ENCODE assay signal across 14 cellular contexts in genomic region chr3:63557912-63558311, GRCh38.
DNase-seq lines count a peak whose midpoint lies in the region; ATAC-seq and TF ChIP-seq lines count a peak whose summit lies in the region.
"Had no signal": no experiment of that assay in that cellular context is flagged by ENCODE, and none has a peak within 500 bp of the region (broad histone marks: within the 10 kb centered on the region; RNA-seq: fewer than 3 reads in every experiment).

No MANE protein-coding gene starts in this region.

- no peak for TF ChIP-seq CTCF in ascending aorta (IDR thresholded peaks at IDR 0.05)

- H3K36me3 ChIP-seq in ascending aorta, result no peaks in the 10 kb centered on the region
- H3K36me3 ChIP-seq in HAP-1 (replicated peaks), result no peaks in the 10 kb centered on the region
- H3K36me3 ChIP-seq: tibial nerve had no signal

- H3K27ac ChIP-seq in ascending aorta, result no peak overlapping the region
- H3K27ac ChIP-seq: parathyroid adenoma, tibial nerve had no signal

- in situ Hi-C loops in HAP-1 (cut with MboI; ENCODE audit: low sequenced_read_pairs), result no loop called here

- DNase-seq in SKM-1 treated with dmso at 0.1 percent for 144 hours (lab: John Stamatoyannopoulos, UW; ENCODE audit: unreplicated experiment), result peak; percentile 38
- no peak for DNase-seq in ascending aorta (ENCODE audit: low spot score in 2 of 2)
- no peak for DNase-seq in activated CD8-positive, alpha-beta memory T cell treated with anti-CD3 and anti-CD28 coated beads, Interleukin-2, amount 50 U/mL, for 4 hours
- no peak for DNase-seq in UCSD-AML1 (lab: John Stamatoyannopoulos, UW; ENCODE audit: unreplicated experiment)
- no peak for DNase-seq in HAP-1 (ENCODE audit: low spot score in 2 of 2)
- DNase-seq: activated CD4-positive, alpha-beta T cell treated with anti-CD3 and anti-CD28 coated beads, Interleukin-2, amount 50 U/mL, for 48 hours; activated effector memory CD4-positive, alpha-beta T cell treated with anti-CD3 and anti-CD28 coated beads, Interleukin-2, amount 50 U/mL, for 16 hours; KBM-7; NCI-H2081 had no signal

- intact Hi-C loops in ascending aorta (cut with DNase I), result no loop called here

- ATAC-seq in GM19023 (IDR thresholded peaks at IDR 0.05; ENCODE audit: unreplicated experiment), result peak; percentile 72
- ATAC-seq in GM21825 (IDR thresholded peaks at IDR 0.05; ENCODE audit: unreplicated experiment), result peak; percentile 97
- ATAC-seq in HG03432 (IDR thresholded peaks at IDR 0.05; ENCODE audit: unreplicated experiment), result peak; percentile 91

- H3K4me1 ChIP-seq in ascending aorta, result no peaks in the 10 kb centered on the region
- H3K4me1 ChIP-seq in HAP-1, result no peaks in the 10 kb centered on the region
- H3K4me1 ChIP-seq: parathyroid adenoma, tibial nerve had no signal

- H3K9me3 ChIP-seq in ascending aorta (no peaks in the 10 kb centered on the region), HAP-1 (no peaks in the 10 kb centered on the region)
- H3K9me3 ChIP-seq: tibial nerve had no signal

- H3K27me3 ChIP-seq in ascending aorta (no peaks in the 10 kb centered on the region), HAP-1 (ENCODE audit: low read depth) (peaks cover 3% of the 10 kb centered on the region)
- H3K27me3 ChIP-seq: tibial nerve had no signal

- no peak overlapping the region for H3K4me3 ChIP-seq in ascending aorta
- H3K4me3 ChIP-seq in HAP-1, result no peak overlapping the region
- H3K4me3 ChIP-seq: tibial nerve had no signal
